8 cellular contexts compared by ENCODE assay signal in the genomic region with DNA sequence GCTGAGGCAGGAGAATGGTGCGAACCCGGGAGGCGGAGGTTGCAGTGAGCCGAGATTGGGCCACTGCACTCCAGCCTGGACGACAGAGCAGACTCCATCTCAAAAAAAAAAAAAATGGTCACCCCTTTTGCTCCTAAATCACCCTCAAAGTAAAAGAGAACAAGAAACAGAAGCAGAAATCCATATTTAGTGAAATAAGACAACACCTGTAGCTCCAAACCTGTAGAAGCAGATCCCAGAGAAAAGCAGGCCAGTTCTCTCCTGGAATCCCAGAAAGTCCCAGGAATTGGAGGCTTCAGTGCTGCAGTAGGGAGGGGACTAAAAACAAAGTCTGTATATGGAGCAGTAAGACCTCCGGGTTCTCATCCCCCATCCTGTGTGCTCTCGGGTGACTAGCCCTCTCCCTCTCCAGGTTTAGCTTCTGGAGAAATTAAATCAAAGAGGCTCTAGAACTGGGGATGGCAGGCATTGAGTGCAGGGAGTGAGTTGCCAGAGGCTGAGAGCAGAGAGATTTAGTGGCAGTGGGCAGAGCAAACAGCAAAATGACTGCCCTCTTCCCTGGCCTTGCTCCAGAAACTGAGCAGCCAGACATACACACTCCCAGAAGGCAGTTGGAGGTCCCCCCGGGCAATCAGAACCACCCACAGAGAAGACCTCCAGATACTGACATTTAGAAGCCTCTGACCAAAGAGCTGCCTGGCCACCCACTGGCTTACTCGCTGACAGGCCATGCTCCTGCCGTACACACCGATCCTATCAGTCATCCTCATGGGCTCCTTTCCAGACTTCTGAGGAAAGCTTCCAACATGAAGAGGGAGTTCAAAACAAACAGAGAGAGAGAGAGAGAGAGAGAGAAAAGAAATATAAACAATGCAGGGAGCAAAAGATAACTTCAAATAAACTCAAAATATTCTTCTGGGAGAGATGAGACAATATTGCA. TPM values are rescaled to one million over a fixed set of nuclear protein-coding genes. Genes with fewer than 3 reads are reported as not detected.
DNase-seq lines count a peak whose midpoint lies in the region; ATAC-seq and TF ChIP-seq lines count a peak whose summit lies in the region.
"Had no signal": no experiment of that assay in that cellular context is flagged by ENCODE, and none has a peak within 500 bp of the region (broad histone marks: within the 10 kb centered on the region; RNA-seq: fewer than 3 reads in every experiment).

No MANE protein-coding gene starts in this region.

- no peak for TF ChIP-seq CTCF in astrocyte of the cerebellum (IDR thresholded peaks at IDR 0.05; ENCODE audit: low read depth, low read length, missing control alignments)
- TF ChIP-seq CTCF in type B pancreatic cell (conservative IDR thresholded peaks at IDR 0.05), result no peak

- ATAC-seq in GM18498 (IDR thresholded peaks at IDR 0.05; ENCODE audit: unreplicated experiment) (no peak), GM19463 (IDR thresholded peaks at IDR 0.05; ENCODE audit: unreplicated experiment) (no peak)

- in situ Hi-C loops in astrocyte of the cerebellum (cut with HindIII; ENCODE audit: low sequenced_read_pairs), result no loop called here

- H3K4me3 ChIP-seq in astrocyte of the cerebellum (ENCODE audit: low read depth, low read length), result peak overlapping the region; percentile 4

- DNase-seq in HUDEP-2 (lab: John Stamatoyannopoulos, UW; ENCODE audit: unreplicated experiment in 76 of 76) (peak in 64 of 76 experiments; percentile 19 to 84 (median 46)), astrocyte of the cerebellum (ENCODE audit: low read depth) (peak; percentile 84), kidney glomerular epithelial cell (lab: John Stamatoyannopoulos, UW) (peak; percentile 77), type B pancreatic cell (ENCODE audit: extremely low spot score, unreplicated experiment) (no peak), OCI-M1 (lab: John Stamatoyannopoulos, UW) (no peak)
- DNase-seq: activated naive CD4-positive, alpha-beta T cell treated with anti-CD3 and anti-CD28 coated beads, Interleukin-2, amount 10 ng/mL, durations not matched to agents 7 days and 5 days had no signal

- H3K27ac Mint-ChIP-seq in type B pancreatic cell, result peak overlapping the region; percentile 23
- H3K27ac Mint-ChIP-seq: activated naive CD4-positive, alpha-beta T cell treated with anti-CD3 and anti-CD28 coated beads, Interleukin-2, amount 10 ng/mL, durations not matched to agents 7 days and 5 days had no signal

- no peaks in the 10 kb centered on the region for H3K36me3 Mint-ChIP-seq in type B pancreatic cell
- H3K36me3 Mint-ChIP-seq: activated naive CD4-positive, alpha-beta T cell treated with anti-CD3 and anti-CD28 coated beads, Interleukin-2, amount 10 ng/mL, durations not matched to agents 7 days and 5 days had no signal

- H3K27me3 Mint-ChIP-seq in type B pancreatic cell, result peaks cover 3% of the 10 kb centered on the region

- no peaks in the 10 kb centered on the region for H3K9me3 Mint-ChIP-seq in type B pancreatic cell
- H3K9me3 Mint-ChIP-seq: activated naive CD4-positive, alpha-beta T cell treated with anti-CD3 and anti-CD28 coated beads, Interleukin-2, amount 10 ng/mL, durations not matched to agents 7 days and 5 days had no signal

- peaks cover 21% of the 10 kb centered on the region for H3K4me1 Mint-ChIP-seq in type B pancreatic cell (ENCODE audit: unreplicated experiment)

- peak overlapping the region; percentile 7 for H3K4me3 Mint-ChIP-seq in type B pancreatic cell
- H3K4me3 Mint-ChIP-seq: activated naive CD4-positive, alpha-beta T cell treated with anti-CD3 and anti-CD28 coated beads, Interleukin-2, amount 10 ng/mL, durations not matched to agents 7 days and 5 days had no signal

RNA-seq across cellular contexts. Expression of a gene that starts 6.3 kb away (rescaled TPM):
- total RNA-seq in type B pancreatic cell (ENCODE audit: low replicate concordance), result 28.4 and 44.5 TPM in 2 replicates

RNA-seq across cellular contexts. Expression of a gene that starts 50.6 kb away (rescaled TPM):
- 22.2 and 30.9 TPM in 2 replicates for total RNA-seq in type B pancreatic cell (ENCODE audit: low replicate concordance)

Comparison
In these comparisons a context has a peak if more than half of its experiments do, and no peak if none do; other contexts are left out.
1. DNase-seq: peak in HUDEP-2 (64 of 76), astrocyte of the cerebellum (single experiment) and kidney glomerular epithelial cell (single experiment); none in type B pancreatic cell (single experiment) and OCI-M1 (single experiment).